38 cellular contexts compared by ENCODE assay signal in genomic region chrX:153631931-153632611, GRCh38. TPM values are rescaled to one million over a fixed set of nuclear protein-coding genes. Genes with fewer than 3 reads are reported as not detected.
"Had no signal": no experiment of that assay in that cellular context is flagged by ENCODE, and none has a peak within 500 bp of the region (broad histone marks: within the 10 kb centered on the region; RNA-seq: fewer than 3 reads in every experiment).

No MANE protein-coding gene starts in this region.

- H3K9me3 ChIP-seq: adrenal gland, body of pancreas, SJSA1 had no signal

- H3K27me3 ChIP-seq: adrenal gland, body of pancreas, SJSA1 had no signal

- H3K9ac ChIP-seq: KMS-11 had no signal

- DNase-seq: activated CD4-positive, alpha-beta memory T cell treated with anti-CD3 and anti-CD28 coated beads, Interleukin-2, amount 10 ng/mL, durations not matched to agents 7 days and 5 days; activated CD4-positive, alpha-beta T cell treated with anti-CD3 and anti-CD28 coated beads for 1 hour; activated CD4-positive, alpha-beta T cell treated with anti-CD3 and anti-CD28 coated beads for 48 hours; activated CD4-positive, CD25-positive, alpha-beta regulatory T cell; activated CD8-positive, alpha-beta memory T cell treated with anti-CD3 and anti-CD28 coated beads for 24 hours; activated CD8-positive, alpha-beta memory T cell treated with anti-CD3 and anti-CD28 coated beads, Interleukin-2, amount 10 ng/mL, durations not matched to agents 7 days and 5 days; activated CD8-positive, alpha-beta memory T cell treated with anti-CD3 and anti-CD28 coated beads, Interleukin-2, amount 50 U/mL, for 48 hours; activated gamma-delta T cell treated with Interleukin-2 at 50 U/mL for 16 hours; activated naive CD4-positive, alpha-beta T cell treated with anti-CD3 and anti-CD28 coated beads for 36 hours; activated T-cell treated with anti-CD3 and anti-CD28 coated beads, Interleukin-2, amount 50 U/mL, for 1 hour; activated T-cell treated with anti-CD3 and anti-CD28 coated beads, Interleukin-2, amount 50 U/mL, for 72 hours; adrenal gland; body of pancreas; MM.1S; NCI-H1092 treated with DMSO at 0.1 percent for 48 hours; NCI-H1417; NCI-H146; NCI-H187; NCI-H2029 treated with DMSO at 0.1 percent for 48 hours; NCI-H2107; NCI-H226; NCI-H446 treated with DMSO at 0.1 percent for 48 hours; NCI-H524 treated with DMSO at 0.1 percent for 48 hours; SHP77 treated with DMSO at 0.1 percent for 48 hours; SW 1271; T-helper 1 cell; T-helper 2 cell; T-helper 9 cell; WERI-Rb-1 had no signal

- H3K4me1 Mint-ChIP-seq: activated CD4-positive, alpha-beta memory T cell treated with anti-CD3 and anti-CD28 coated beads, Interleukin-2, amount 10 ng/mL, durations not matched to agents 7 days and 5 days; activated CD8-positive, alpha-beta memory T cell treated with anti-CD3 and anti-CD28 coated beads, Interleukin-2, amount 10 ng/mL, durations not matched to agents 7 days and 5 days; activated T-helper 17 cell treated with anti-CD3 and anti-CD28 coated beads, Interleukin-2, amount 50 U/mL, for 72 hours had no signal

- H3K27ac ChIP-seq: adrenal gland, body of pancreas, breast epithelium, KMS-11, SJSA1, WERI-Rb-1 had no signal

- H3K36me3 ChIP-seq: adrenal gland, breast epithelium, SJSA1, WERI-Rb-1 had no signal

- H3K4me1 ChIP-seq: adrenal gland, breast epithelium, SJSA1 had no signal

- H3K4me3 ChIP-seq: adrenal gland, body of pancreas, breast epithelium, SJSA1 had no signal

- ATAC-seq: activated CD8-positive, alpha-beta memory T cell treated with anti-CD3 and anti-CD28 coated beads, Interleukin-2, amount 10 ng/mL, durations not matched to agents 7 days and 5 days; activated naive CD4-positive, alpha-beta T cell treated with anti-CD3 and anti-CD28 coated beads, Interleukin-2, amount 50 U/mL, for 72 hours; activated T-cell treated with anti-CD3 and anti-CD28 coated beads, Interleukin-2, amount 50 U/mL, for 72 hours; activated T-helper 17 cell treated with anti-CD3 and anti-CD28 coated beads, Interleukin-2, amount 50 U/mL, for 72 hours; body of pancreas; Panc1 had no signal

- H3K4me2 ChIP-seq: KMS-11 had no signal

- H3K36me3 Mint-ChIP-seq: activated naive CD4-positive, alpha-beta T cell treated with anti-CD3 and anti-CD28 coated beads, Interleukin-2, amount 50 U/mL, for 72 hours had no signal

- H3K9me3 Mint-ChIP-seq: activated CD4-positive, alpha-beta memory T cell treated with anti-CD3 and anti-CD28 coated beads, Interleukin-2, amount 10 ng/mL, durations not matched to agents 7 days and 5 days; activated naive CD4-positive, alpha-beta T cell treated with anti-CD3 and anti-CD28 coated beads for 36 hours; activated naive CD4-positive, alpha-beta T cell treated with anti-CD3 and anti-CD28 coated beads, Interleukin-2, amount 50 U/mL, for 72 hours; activated T-helper 17 cell treated with anti-CD3 and anti-CD28 coated beads, Interleukin-2, amount 50 U/mL, for 72 hours had no signal

- H3K27me3 Mint-ChIP-seq: activated CD8-positive, alpha-beta memory T cell treated with anti-CD3 and anti-CD28 coated beads, Interleukin-2, amount 10 ng/mL, durations not matched to agents 7 days and 5 days had no signal

- H3K4me3 Mint-ChIP-seq: activated CD4-positive, alpha-beta memory T cell treated with anti-CD3 and anti-CD28 coated beads, Interleukin-2, amount 10 ng/mL, durations not matched to agents 7 days and 5 days; activated CD8-positive, alpha-beta memory T cell treated with anti-CD3 and anti-CD28 coated beads, Interleukin-2, amount 10 ng/mL, durations not matched to agents 7 days and 5 days; activated naive CD4-positive, alpha-beta T cell treated with anti-CD3 and anti-CD28 coated beads for 36 hours; activated T-cell treated with anti-CD3 and anti-CD28 coated beads, Interleukin-2, amount 50 U/mL, for 72 hours; activated T-helper 17 cell treated with anti-CD3 and anti-CD28 coated beads, Interleukin-2, amount 50 U/mL, for 72 hours had no signal

- H3K27ac Mint-ChIP-seq: activated CD4-positive, alpha-beta memory T cell treated with anti-CD3 and anti-CD28 coated beads, Interleukin-2, amount 10 ng/mL, durations not matched to agents 7 days and 5 days; activated CD8-positive, alpha-beta memory T cell treated with anti-CD3 and anti-CD28 coated beads, Interleukin-2, amount 10 ng/mL, durations not matched to agents 7 days and 5 days; activated naive CD4-positive, alpha-beta T cell treated with anti-CD3 and anti-CD28 coated beads for 36 hours; activated naive CD4-positive, alpha-beta T cell treated with anti-CD3 and anti-CD28 coated beads, Interleukin-2, amount 50 U/mL, for 72 hours; activated T-cell treated with anti-CD3 and anti-CD28 coated beads, Interleukin-2, amount 50 U/mL, for 72 hours; activated T-helper 17 cell treated with anti-CD3 and anti-CD28 coated beads, Interleukin-2, amount 50 U/mL, for 72 hours had no signal

RNA-seq across cellular contexts. Expression of gene DUSP9, which starts 14.9 kb away (rescaled TPM):
- total RNA-seq: activated CD4-positive, alpha-beta memory T cell treated with anti-CD3 and anti-CD28 coated beads, Interleukin-2, amount 10 ng/mL, durations not matched to agents 7 days and 5 days; activated T-cell treated with anti-CD3 and anti-CD28 coated beads, Interleukin-2, amount 50 U/mL, for 72 hours; body of pancreas; cardiac septum; LHCN-M2; RPMI7951 had no signal
- polyA plus RNA-seq: adrenal gland had no signal

RNA-seq across cellular contexts. Expression of gene PNCK, which starts 41.5 kb away (rescaled TPM):
- total RNA-seq: activated CD8-positive, alpha-beta memory T cell treated with anti-CD3 and anti-CD28 coated beads, Interleukin-2, amount 10 ng/mL, durations not matched to agents 7 days and 5 days; body of pancreas; LHCN-M2; RPMI7951; SJSA1 had no signal
